38 cellular contexts compared by ENCODE assay signal in the genomic region with DNA sequence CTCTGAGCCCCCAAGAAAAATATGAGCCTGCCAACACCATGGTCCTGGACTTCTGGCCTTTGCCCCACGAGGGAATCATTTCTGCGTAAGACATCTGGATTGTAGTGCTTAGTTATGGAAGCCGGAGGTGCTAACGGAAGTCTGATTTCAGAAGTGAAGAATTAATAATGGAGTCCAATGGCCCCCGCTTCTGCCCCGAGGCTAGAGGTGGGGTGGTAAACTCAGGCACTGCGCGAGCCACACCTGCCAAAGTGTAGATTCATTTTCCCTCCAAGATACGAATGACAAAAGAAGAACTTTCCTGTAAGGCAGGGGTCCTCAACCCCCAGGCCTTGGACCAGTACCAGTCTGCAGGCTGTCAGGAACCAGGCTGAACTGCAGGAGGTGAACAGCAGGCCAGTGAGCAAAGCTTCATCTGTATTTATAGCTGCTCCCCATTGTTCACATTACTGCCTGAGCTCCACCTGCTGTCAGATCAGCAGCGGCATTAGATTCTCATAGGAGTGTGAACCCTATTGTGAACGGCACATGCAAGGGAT. TPM values are rescaled to one million over a fixed set of nuclear protein-coding genes. Genes with fewer than 3 reads are reported as not detected.
A peak's percentile ranks its signal among the peaks of the same experiment; 100 is the strongest.
DNase-seq lines count a peak whose midpoint lies in the region; ATAC-seq, FAIRE-seq and TF ChIP-seq lines count a peak whose summit lies in the region.
"Had no signal": no experiment of that assay in that cellular context is flagged by ENCODE, and none has a peak within 500 bp of the region (broad histone marks: within the 10 kb centered on the region; RNA-seq: fewer than 3 reads in every experiment).

No MANE protein-coding gene starts in this region.

- H3K27ac ChIP-seq in HepG2 (ENCODE audit: extremely low read length, insufficient read depth, low read length) (no peak overlapping the region), right lobe of liver (no peak overlapping the region), WERI-Rb-1 (no peak overlapping the region)
- H3K27ac ChIP-seq in naive thymus-derived CD4-positive, alpha-beta T cell (ENCODE audit: low read depth, low read length) = no peak overlapping the region
- H3K27ac ChIP-seq: BLaER1 treated with 17β-estradiol and CSF1 and Interleukin-3, amounts not matched to agents 10 nM and 100 nM; cardiac muscle cell; heart right ventricle; parathyroid adenoma; upper lobe of right lung had no signal

- WGBS in HepG2 (ENCODE audit: low lambda C conversion rate) = 39% methylated on average over 10 of the region's 11 CpGs
- WGBS in right lobe of liver (ENCODE audit: insufficient coverage, low coverage, low lambda C conversion rate, missing lambda C conversion rate) = 72% methylated on average over 7 of the region's 11 CpGs

- no peak for TF ChIP-seq EP300 in HepG2 (IDR thresholded peaks at IDR 0.05; ENCODE audit: low read depth in 2 of 2, low read length in 2 of 2)
- TF ChIP-seq EP300 in HepG2 (CRISPR knock-in tag; IDR thresholded peaks at IDR 0.05; ENCODE audit: borderline replicate concordance) = no peak

- H4K20me1 ChIP-seq in HepG2 (ENCODE audit: insufficient read depth, low read length) = no peaks in the 10 kb centered on the region

- H3K27ac Mint-ChIP-seq in naive thymus-derived CD4-positive, alpha-beta T cell = no peak overlapping the region
- H3K27ac Mint-ChIP-seq: activated CD8-positive, alpha-beta T cell treated with anti-CD3 and anti-CD28 coated beads, Interleukin-2, amount 10 ng/mL, durations not matched to agents 7 days and 5 days; activated naive CD8-positive, alpha-beta T cell treated with anti-CD3 and anti-CD28 coated beads for 36 hours; effector memory CD8-positive, alpha-beta T cell; nephron progenitor cell; stimulated activated effector memory CD8-positive, alpha-beta T cell treated with anti-CD3 and anti-CD28 coated beads, Interleukin-12 subunit alpha, Interleukin-12 subunit beta, amount 100 ng/mL, for 72 hours; T-cell had no signal

- H3K9me3 ChIP-seq in HepG2 (ENCODE audit: low read length) (no peaks in the 10 kb centered on the region), right lobe of liver (no peaks in the 10 kb centered on the region), WERI-Rb-1 (ENCODE audit: severe bottlenecking) (no peaks in the 10 kb centered on the region)
- no peaks in the 10 kb centered on the region for H3K9me3 ChIP-seq in naive thymus-derived CD4-positive, alpha-beta T cell (ENCODE audit: control insufficient read depth in 2 of 3, low read length in 3 of 3)
- H3K9me3 ChIP-seq: BLaER1 treated with 17β-estradiol and CSF1 and Interleukin-3, amounts not matched to agents 10 nM and 100 nM; heart right ventricle; mucosa of descending colon; upper lobe of right lung had no signal

- no peak overlapping the region for H3K9ac ChIP-seq in HepG2 (ENCODE audit: insufficient read depth, low read depth, low read length)
- H3K9ac ChIP-seq: BLaER1 treated with 17β-estradiol and CSF1 and Interleukin-3, amounts not matched to agents 10 nM and 100 nM; parathyroid adenoma had no signal

- no peaks in the 10 kb centered on the region for H3K4me1 Mint-ChIP-seq in naive thymus-derived CD4-positive, alpha-beta T cell
- H3K4me1 Mint-ChIP-seq: activated naive CD8-positive, alpha-beta T cell treated with anti-CD3 and anti-CD28 coated beads for 36 hours; nephron progenitor cell; stimulated activated effector memory CD8-positive, alpha-beta T cell treated with anti-CD3 and anti-CD28 coated beads, Interleukin-12 subunit alpha, Interleukin-12 subunit beta, amount 100 ng/mL, for 72 hours; T-cell had no signal

- no peaks in the 10 kb centered on the region for H3K79me2 ChIP-seq in HepG2 (ENCODE audit: insufficient read depth, low read length)
- H3K79me2 ChIP-seq: parathyroid adenoma had no signal

- no peak for ATAC-seq in HepG2
- no peak for ATAC-seq in right lobe of liver
- ATAC-seq in naive thymus-derived CD4-positive, alpha-beta T cell = no peak
- ATAC-seq in stimulated activated naive CD8-positive, alpha-beta T cell treated with anti-CD3 and anti-CD28 coated beads, Interleukin-15, Interleukin-2, amounts not matched to agents 100 U/mL and 50 U/mL, for 24 hours = no peak
- ATAC-seq: activated CD8-positive, alpha-beta T cell treated with anti-CD3 and anti-CD28 coated beads, Interleukin-2, amount 10 ng/mL, durations not matched to agents 7 days and 5 days; effector memory CD8-positive, alpha-beta T cell; esophagus mucosa; heart right ventricle; mucosa of descending colon; sciatic nerve; stimulated activated effector memory CD8-positive, alpha-beta T cell treated with anti-CD3 and anti-CD28 coated beads, Interleukin-12 subunit alpha, Interleukin-12 subunit beta, amount 100 ng/mL, for 72 hours; T-cell; upper lobe of right lung had no signal

- TF ChIP-seq CTCF in HepG2 (CRISPR knock-in tag; IDR thresholded peaks at IDR 0.05) (0 out of 2 replicates have a peak, but pooled peaks have one; percentile 8), right lobe of liver (IDR thresholded peaks at IDR 0.05) (no peak), LNCaP clone FGC (IDR thresholded peaks at IDR 0.05; ENCODE audit: control insufficient read depth, extremely low read depth, insufficient read depth) (peak; percentile 38), WERI-Rb-1 (IDR thresholded peaks at IDR 0.05; ENCODE audit: low read depth, low read length) (peak; percentile 29; the same call in 1 of the 2 replicates)

- H3K36me3 ChIP-seq in HepG2 (replicated peaks in 1 of 2; ENCODE audit: control insufficient read depth in 1 of 2, insufficient read depth in 2 of 2, low read length in 2 of 2) (no peaks in the 10 kb centered on the region), right lobe of liver (no peaks in the 10 kb centered on the region), WERI-Rb-1 (no peaks in the 10 kb centered on the region)
- no peaks in the 10 kb centered on the region for H3K36me3 ChIP-seq in naive thymus-derived CD4-positive, alpha-beta T cell (ENCODE audit: control insufficient read depth in 2 of 3, insufficient read depth in 3 of 3, low read length in 3 of 3)
- H3K36me3 ChIP-seq: BLaER1 treated with 17β-estradiol and CSF1 and Interleukin-3, amounts not matched to agents 10 nM and 100 nM; cardiac muscle cell; heart right ventricle; upper lobe of right lung had no signal

- H3K27me3 Mint-ChIP-seq in naive thymus-derived CD4-positive, alpha-beta T cell = peaks cover 27 to 44% (median 39%) of the 10 kb centered on the region in 5 donors

- DNase-seq in HepG2 (ENCODE audit: low spot score) = no peak
- no peak for DNase-seq in right lobe of liver
- no peak for DNase-seq in LNCaP clone FGC (ENCODE audit: low read depth)
- peak; percentile 42 for DNase-seq in WERI-Rb-1
- DNase-seq in AG20443 (ENCODE audit: low spot score) = no peak
- no peak for DNase-seq in naive thymus-derived CD4-positive, alpha-beta T cell
- DNase-seq in NCI-H2029 treated with DMSO at 0.1 percent for 48 hours (lab: John Stamatoyannopoulos, UW) = no peak
- no peak for DNase-seq in stimulated activated naive CD8-positive, alpha-beta T cell treated with anti-CD3 and anti-CD28 coated beads, Interleukin-15, Interleukin-2, amounts not matched to agents 100 U/mL and 50 U/mL, for 24 hours
- DNase-seq: activated CD4-positive, CD25-positive, alpha-beta regulatory T cell treated with anti-CD3 and anti-CD28 coated beads, Interleukin-2, amount 50 U/mL, for 72 hours; activated CD8-positive, alpha-beta T cell treated with anti-CD3 and anti-CD28 coated beads, Interleukin-2, amount 10 ng/mL, durations not matched to agents 7 days and 5 days; activated effector memory CD4-positive, alpha-beta T cell treated with anti-CD3 and anti-CD28 coated beads, Interleukin-2, amount 50 U/mL, for 16 hours; activated naive CD8-positive, alpha-beta T cell treated with anti-CD3 and anti-CD28 coated beads for 36 hours; cortex of kidney; effector memory CD8-positive, alpha-beta T cell; foreskin fibroblast; H7; heart right ventricle; IMR-90; mucosa of descending colon; NCI-H1105 treated with DMSO at 0.1 percent for 48 hours; NCI-H1930; NCI-H226; NCI-H748 treated with DMSO at 0.1 percent for 48 hours; nephron progenitor cell; OCI-M1; stimulated activated CD4-positive, alpha-beta T cell treated with anti-CD3 and anti-CD28 coated beads, Interleukin-4, amount 100 ng/mL, for 24 hours; T-cell; upper lobe of right lung had no signal

- H3K36me3 Mint-ChIP-seq in naive thymus-derived CD4-positive, alpha-beta T cell = no peaks in the 10 kb centered on the region
- H3K36me3 Mint-ChIP-seq: activated naive CD8-positive, alpha-beta T cell treated with anti-CD3 and anti-CD28 coated beads for 36 hours; stimulated activated effector memory CD8-positive, alpha-beta T cell treated with anti-CD3 and anti-CD28 coated beads, Interleukin-12 subunit alpha, Interleukin-12 subunit beta, amount 100 ng/mL, for 72 hours; T-cell had no signal

- in situ Hi-C loops in HepG2 (cut with HindIII; ENCODE audit: extremely low pct_ligation_motif_present, low pct_unique_long_range_greater_than_20kb) = no loop called here

- TF ChIP-seq POLR2A in HepG2 (IDR thresholded peaks at IDR 0.05; ENCODE audit: insufficient read depth in 1 of 2, low read depth in 2 of 2, low read length in 2 of 2) = no peak
- TF ChIP-seq POLR2A in right lobe of liver (IDR thresholded peaks at IDR 0.05) = no peak

- POLR2A ChIA-PET in HepG2 (lab: Yijun Ruan, JAX) = no interaction called here
- POLR2A ChIA-PET in naive thymus-derived CD4-positive, alpha-beta T cell (lab: Charles Lee) = no interaction called here

- no peak for TF ChIP-seq RAD21 in HepG2 (CRISPR knock-in tag; IDR thresholded peaks at IDR 0.05)

- no TSS peak for BruUV-seq in HepG2 (replicated peaks; lab: Mats Ljungman, UMichigan)

- no peak overlapping the region for H2AFZ ChIP-seq in HepG2 (ENCODE audit: low read length)
- H2AFZ ChIP-seq: parathyroid adenoma had no signal

- no peak overlapping the region for H3K4me2 ChIP-seq in HepG2 (ENCODE audit: low read depth, low read length)
- H3K4me2 ChIP-seq: BLaER1 treated with 17β-estradiol and CSF1 and Interleukin-3, amounts not matched to agents 10 nM and 100 nM had no signal

- H3K4me3 Mint-ChIP-seq in naive thymus-derived CD4-positive, alpha-beta T cell = no peak overlapping the region
- H3K4me3 Mint-ChIP-seq: activated CD8-positive, alpha-beta T cell treated with anti-CD3 and anti-CD28 coated beads, Interleukin-2, amount 10 ng/mL, durations not matched to agents 7 days and 5 days; activated naive CD8-positive, alpha-beta T cell treated with anti-CD3 and anti-CD28 coated beads for 36 hours; effector memory CD8-positive, alpha-beta T cell; nephron progenitor cell; stimulated activated effector memory CD8-positive, alpha-beta T cell treated with anti-CD3 and anti-CD28 coated beads, Interleukin-12 subunit alpha, Interleukin-12 subunit beta, amount 100 ng/mL, for 72 hours; T-cell had no signal

- no peaks in the 10 kb centered on the region for H3K4me1 ChIP-seq in HepG2 (ENCODE audit: insufficient read depth, low read length)
- H3K4me1 ChIP-seq in right lobe of liver = no peaks in the 10 kb centered on the region
- no peaks in the 10 kb centered on the region for H3K4me1 ChIP-seq in naive thymus-derived CD4-positive, alpha-beta T cell (ENCODE audit: control insufficient read depth in 2 of 2, insufficient read depth in 2 of 2, low read length in 2 of 2)
- H3K4me1 ChIP-seq: heart right ventricle, parathyroid adenoma, upper lobe of right lung had no signal

- no peaks in the 10 kb centered on the region for H3K9me3 Mint-ChIP-seq in naive thymus-derived CD4-positive, alpha-beta T cell
- H3K9me3 Mint-ChIP-seq: activated naive CD8-positive, alpha-beta T cell treated with anti-CD3 and anti-CD28 coated beads for 36 hours; effector memory CD8-positive, alpha-beta T cell; stimulated activated effector memory CD8-positive, alpha-beta T cell treated with anti-CD3 and anti-CD28 coated beads, Interleukin-12 subunit alpha, Interleukin-12 subunit beta, amount 100 ng/mL, for 72 hours; T-cell had no signal

- no peak for FAIRE-seq in HepG2 (lab: Jason Lieb, UNC)

- intact Hi-C loops in HepG2 (cut with micrococcal nuclease; ENCODE audit: unreplicated experiment) = no loop called here
- intact Hi-C loops in right lobe of liver (cut with DNase I) = no loop called here
- intact Hi-C loops in naive thymus-derived CD4-positive, alpha-beta T cell (cut with micrococcal nuclease) = loop anchor here in 1 of 2 donors (1.0 kb wide), 1 partner anchor 597 kb away; no protein-coding TSS in a partner anchor

- CTCF ChIA-PET in HepG2 (lab: Yijun Ruan, JAX; ENCODE audit: low intra/inter-chr PET ratio, low total read pairs) = no interaction called here
- CTCF ChIA-PET in naive thymus-derived CD4-positive, alpha-beta T cell (lab: Charles Lee) = interaction anchor here (0.6 kb wide), 1 partner anchor 29 kb away, joined by 3 read pairs; no protein-coding TSS in a partner anchor

- peaks cover 4 to 70% of the 10 kb centered on the region in 2 experiments; a peak in 4 of 5 replicates for H3K27me3 ChIP-seq in HepG2 (ENCODE audit: control insufficient read depth in 1 of 2, insufficient read depth in 2 of 2, low read length in 2 of 2)
- no peaks in the 10 kb centered on the region for H3K27me3 ChIP-seq in right lobe of liver
- H3K27me3 ChIP-seq in WERI-Rb-1 (ENCODE audit: insufficient read depth, low read depth, severe bottlenecking) = no peaks in the 10 kb centered on the region
- H3K27me3 ChIP-seq in naive thymus-derived CD4-positive, alpha-beta T cell (ENCODE audit: control insufficient read depth in 2 of 2, insufficient read depth in 2 of 2, low read length in 2 of 2) = no peaks in the 10 kb centered on the region

- H3K4me3 ChIP-seq in HepG2 (replicated peaks in 1 of 3; ENCODE audit: insufficient read depth in 1 of 3, low read depth in 2 of 3, low read length in 3 of 3) (no peak overlapping the region), right lobe of liver (no peak overlapping the region), LNCaP clone FGC (ENCODE audit: low read depth, low read length) (no peak overlapping the region), WERI-Rb-1 (ENCODE audit: low read depth, low read length) (no peak overlapping the region)
- no peak overlapping the region for H3K4me3 ChIP-seq in naive thymus-derived CD4-positive, alpha-beta T cell (ENCODE audit: low read length)
- H3K4me3 ChIP-seq: BLaER1 treated with 17β-estradiol and CSF1 and Interleukin-3, amounts not matched to agents 10 nM and 100 nM; cardiac muscle cell; heart right ventricle; mucosa of descending colon; upper lobe of right lung had no signal

RNA-seq across cellular contexts. Expression of gene CNPY1, which starts 22.3 kb away (rescaled TPM):
- not detected in 2 replicates for total RNA-seq in HepG2 (2016; rRNA removed; fragmentation: Illumina TruSeq; extraction: Trizol)
- total RNA-seq in HepG2 (2016; cell fraction: cytosol; rRNA removed; fragmentation: Illumina TruSeq; extraction: Trizol; ENCODE audit: low read depth) = not detected in 2 replicates
- total RNA-seq in HepG2 (2016; cell fraction: insoluble cytoplasmic fraction; rRNA removed; fragmentation: Illumina TruSeq; extraction: Trizol) = not detected in 2 replicates
- not detected in 2 replicates for total RNA-seq in HepG2 (2016; cell fraction: membrane; rRNA removed; fragmentation: Illumina TruSeq; extraction: Trizol)
- not detected in 2 replicates for total RNA-seq in HepG2 (2016; cell fraction: nucleus; rRNA removed; fragmentation: Illumina TruSeq; extraction: Trizol)
- polyA plus RNA-seq in HepG2 (2011; rRNA removed) = not detected in 2 replicates
- not detected in 2 replicates for polyA plus RNA-seq in HepG2 (2011; cell fraction: cytosol; rRNA removed)
- not detected in 2 replicates for polyA plus RNA-seq in HepG2 (2011; cell fraction: nucleus; rRNA removed)
- polyA plus RNA-seq in HepG2 (2012) = not detected in 2 replicates
- polyA plus RNA-seq in HepG2 (2016; cell fraction: cytosol; fragmentation: Illumina TruSeq; extraction: Trizol; ENCODE audit: low read depth) = not detected in 2 replicates
- not detected in 2 replicates for polyA plus RNA-seq in HepG2 (2016; cell fraction: insoluble cytoplasmic fraction; fragmentation: Illumina TruSeq; extraction: Trizol; ENCODE audit: low read depth)
- not detected in 2 replicates for polyA plus RNA-seq in HepG2 (2016; cell fraction: membrane; fragmentation: Illumina TruSeq; extraction: Trizol; ENCODE audit: low read depth)
- not detected in 2 replicates for polyA plus RNA-seq in HepG2 (2016; cell fraction: nucleus; fragmentation: Illumina TruSeq; extraction: Trizol; ENCODE audit: insufficient read depth, low read depth)
- not detected in 2 replicates for polyA minus RNA-seq in HepG2 (2011; rRNA and poly(A)+ RNA removed; ENCODE audit: low replicate concordance)
- not detected in 2 replicates for polyA minus RNA-seq in HepG2 (2011; cell fraction: cytosol; rRNA and poly(A)+ RNA removed)
- polyA minus RNA-seq in HepG2 (2011; cell fraction: nucleus; rRNA and poly(A)+ RNA removed) = not detected in 2 replicates
- under 1 TPM in 1 of 6 experiments, not detected in 5; 0.19 TPM for total RNA-seq in right lobe of liver
- total RNA-seq in naive thymus-derived CD4-positive, alpha-beta T cell = not detected
- polyA plus RNA-seq in naive thymus-derived CD4-positive, alpha-beta T cell = not detected
- total RNA-seq: activated CD8-positive, alpha-beta T cell treated with anti-CD3 and anti-CD28 coated beads, Interleukin-2, amount 10 ng/mL, durations not matched to agents 7 days and 5 days; activated naive CD8-positive, alpha-beta T cell treated with anti-CD3 and anti-CD28 coated beads for 36 hours; aorta; esophagus mucosa; heart right ventricle; IMR-90; lung microvascular endothelial cell; M059J; mucosa of descending colon; sciatic nerve; T-cell; upper lobe of right lung had no signal
- polyA plus RNA-seq: AG04450, aorta, cardiac muscle cell, heart right ventricle, IMR-90 had no signal

Comparison
In these comparisons a context has a peak if more than half of its experiments do, and no peak if none do; other contexts are left out.
1. CTCF ChIP-seq: peak in HepG2 (single experiment), LNCaP clone FGC (single experiment) and WERI-Rb-1 (single experiment); none in right lobe of liver (0 of 4).